21 cellular contexts compared by ENCODE assay signal in the genomic region with DNA sequence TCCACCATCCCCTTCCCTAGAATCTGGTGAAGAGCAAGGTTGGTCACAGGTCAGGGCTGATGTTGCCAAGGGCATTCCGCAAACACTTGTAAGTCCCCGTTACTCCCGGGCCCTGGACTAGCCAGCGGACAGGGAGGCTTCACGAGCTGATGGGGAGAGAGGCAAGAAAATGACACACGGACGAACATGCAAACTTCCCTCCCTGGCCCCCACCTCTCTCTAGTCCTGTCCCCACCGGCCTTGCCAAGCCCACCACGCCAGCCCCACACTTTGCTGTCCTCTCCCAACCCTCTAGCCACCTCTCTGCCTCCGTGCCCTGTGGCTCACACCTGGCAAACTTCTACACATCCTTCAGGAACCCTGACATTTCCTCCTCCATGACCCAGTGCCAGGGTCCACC. TPM values are rescaled to one million over a fixed set of nuclear protein-coding genes. Genes with fewer than 3 reads are reported as not detected.
DNase-seq lines count a peak whose midpoint lies in the region; ATAC-seq and TF ChIP-seq lines count a peak whose summit lies in the region.
"Had no signal": no experiment of that assay in that cellular context is flagged by ENCODE, and none has a peak within 500 bp of the region (broad histone marks: within the 10 kb centered on the region; RNA-seq: fewer than 3 reads in every experiment).

No MANE protein-coding gene starts in this region.

- H3K27ac ChIP-seq in right atrium auricular region = no peak overlapping the region
- H3K27ac ChIP-seq in mesenchymal stem cell (ENCODE audit: low read length, poor library complexity, severe bottlenecking) = no peak overlapping the region
- no peak overlapping the region for H3K27ac ChIP-seq in sigmoid colon
- no peak overlapping the region for H3K27ac ChIP-seq in effector memory CD4-positive, alpha-beta T cell (ENCODE audit: insufficient read depth, low read length, poor library complexity, severe bottlenecking)

- H3K9me3 Mint-ChIP-seq in chondrocyte (ENCODE audit: low read depth) = no peaks in the 10 kb centered on the region
- H3K9me3 Mint-ChIP-seq: CD4-positive, alpha-beta memory T cell; HFFc6 had no signal

- H3K4ac ChIP-seq in mesenchymal stem cell (ENCODE audit: low read depth in 1 of 2, low read length in 2 of 2) = no peak overlapping the region

- TF ChIP-seq CTCF in right atrium auricular region (IDR thresholded peaks at IDR 0.05) = no peak
- no peak for TF ChIP-seq CTCF in chondrocyte (IDR thresholded peaks at IDR 0.05)
- no peak for TF ChIP-seq CTCF in sigmoid colon (IDR thresholded peaks at IDR 0.05)

- H3K4me1 ChIP-seq in right atrium auricular region (peaks cover 0 to 35% of the 10 kb centered on the region in 2 donors), mesenchymal stem cell (ENCODE audit: control insufficient read depth, insufficient read depth, low read depth, low read length) (peaks cover 5% of the 10 kb centered on the region), sigmoid colon (peaks cover 0 to 38% (median 25%) of the 10 kb centered on the region in 4 donors)
- no peaks in the 10 kb centered on the region for H3K4me1 ChIP-seq in effector memory CD4-positive, alpha-beta T cell (ENCODE audit: control insufficient read depth, insufficient read depth, low read length, poor library complexity, severe bottlenecking)

- no peak overlapping the region for H3K4me3 ChIP-seq in right atrium auricular region
- H3K4me3 ChIP-seq in mesenchymal stem cell (ENCODE audit: insufficient read depth in 1 of 2, low read depth in 1 of 2, low read length in 2 of 2) = no peak overlapping the region
- no peak overlapping the region for H3K4me3 ChIP-seq in sigmoid colon
- no peak overlapping the region for H3K4me3 ChIP-seq in effector memory CD4-positive, alpha-beta T cell (ENCODE audit: insufficient read depth, low read depth, low read length, poor library complexity, severe bottlenecking)

- peak overlapping the region; percentile 19 for H4K8ac ChIP-seq in mesenchymal stem cell (ENCODE audit: low read length)

- H3K4me1 Mint-ChIP-seq in chondrocyte (ENCODE audit: low read depth) = no peaks in the 10 kb centered on the region
- H3K4me1 Mint-ChIP-seq: B cell had no signal

- H3K79me1 ChIP-seq in mesenchymal stem cell (replicated peaks; ENCODE audit: low read length, poor library complexity, severe bottlenecking) = no peaks in the 10 kb centered on the region

- H2BK12ac ChIP-seq in mesenchymal stem cell (ENCODE audit: low read length in 2 of 2) = no peak overlapping the region

- intact Hi-C loops in Right ventricle myocardium inferior (cut with DNase I) (no loop called here), sigmoid colon (cut with DNase I) (no loop called here)

- no peak overlapping the region for H3K14ac ChIP-seq in mesenchymal stem cell (ENCODE audit: low read length in 2 of 2)

- H3K36me3 ChIP-seq in right atrium auricular region = no peaks in the 10 kb centered on the region
- H3K36me3 ChIP-seq in mesenchymal stem cell (ENCODE audit: control insufficient read depth in 1 of 2, insufficient read depth in 2 of 2, low read depth in 1 of 2, low read length in 2 of 2) = peaks cover 0 to 18% of the 10 kb centered on the region in 2 experiments
- no peaks in the 10 kb centered on the region for H3K36me3 ChIP-seq in sigmoid colon
- no peaks in the 10 kb centered on the region for H3K36me3 ChIP-seq in effector memory CD4-positive, alpha-beta T cell (ENCODE audit: control insufficient read depth, insufficient read depth, low read length)

- H3K36me3 Mint-ChIP-seq in chondrocyte (ENCODE audit: low read depth) = no peaks in the 10 kb centered on the region

- no peak overlapping the region for H4K91ac ChIP-seq in mesenchymal stem cell (ENCODE audit: low read length)

- TF ChIP-seq POLR2A in sigmoid colon (IDR thresholded peaks at IDR 0.05) = no peak

- H3K23ac ChIP-seq in mesenchymal stem cell (ENCODE audit: low read length in 2 of 2) = no peak overlapping the region

- no peak overlapping the region for H2BK15ac ChIP-seq in mesenchymal stem cell (ENCODE audit: low read depth, poor library complexity, severe bottlenecking)

- TF ChIP-seq EP300 in sigmoid colon (IDR thresholded peaks at IDR 0.05) = no peak

- H2AFZ ChIP-seq in mesenchymal stem cell (ENCODE audit: low read depth, low read length) = no peak overlapping the region

- no peak overlapping the region for H3K18ac ChIP-seq in mesenchymal stem cell (ENCODE audit: low read depth in 1 of 2, low read length in 2 of 2)

- no peak overlapping the region for H2BK5ac ChIP-seq in mesenchymal stem cell (ENCODE audit: low read depth, low read length, poor library complexity, severe bottlenecking)

- H3K27ac Mint-ChIP-seq in chondrocyte (ENCODE audit: unreplicated experiment) = no peak overlapping the region
- H3K27ac Mint-ChIP-seq: B cell; CD4-positive, alpha-beta memory T cell; HFFc6 had no signal

- ATAC-seq in Right ventricle myocardium inferior = no peak
- no peak for ATAC-seq in HG02970 (IDR thresholded peaks at IDR 0.05; ENCODE audit: low FRiP score, unreplicated experiment)

- no peak overlapping the region for H3K4me2 ChIP-seq in mesenchymal stem cell (ENCODE audit: low read length, poor library complexity, severe bottlenecking)

- H3K27me3 ChIP-seq in right atrium auricular region (no peaks in the 10 kb centered on the region), mesenchymal stem cell (ENCODE audit: control insufficient read depth in 1 of 2, insufficient read depth in 1 of 2, low read length in 2 of 2) (peaks cover 0 to 32% of the 10 kb centered on the region in 2 experiments), sigmoid colon (peaks cover 0 to 3% (median 0%) of the 10 kb centered on the region in 3 donors)
- H3K27me3 ChIP-seq in effector memory CD4-positive, alpha-beta T cell (replicated peaks; ENCODE audit: control insufficient read depth, insufficient read depth, low read length, poor library complexity, severe bottlenecking) = no peaks in the 10 kb centered on the region

- H2BK120ac ChIP-seq in mesenchymal stem cell (ENCODE audit: low read depth, low read length) = no peak overlapping the region

- H3K9me3 ChIP-seq in right atrium auricular region (no peaks in the 10 kb centered on the region), mesenchymal stem cell (ENCODE audit: control insufficient read depth, low read length) (no peaks in the 10 kb centered on the region), sigmoid colon (no peaks in the 10 kb centered on the region)
- no peaks in the 10 kb centered on the region for H3K9me3 ChIP-seq in effector memory CD4-positive, alpha-beta T cell (ENCODE audit: control insufficient read depth, low read length)

- H3K9ac ChIP-seq in mesenchymal stem cell (ENCODE audit: low read length) = no peak overlapping the region

- H3K27me3 Mint-ChIP-seq in chondrocyte (ENCODE audit: low read depth) = peaks cover 11% of the 10 kb centered on the region

- H3K4me3 Mint-ChIP-seq in chondrocyte (ENCODE audit: unreplicated experiment) = no peak overlapping the region
- H3K4me3 Mint-ChIP-seq: B cell; CD4-positive, alpha-beta memory T cell; HFFc6 had no signal

- peak; percentile 59 for DNase-seq in Right ventricle myocardium inferior (ENCODE audit: missing footprints)
- DNase-seq in right atrium auricular region (ENCODE audit: low spot score) = no peak
- DNase-seq in chondrocyte (ENCODE audit: low spot score) = peak; percentile 58
- no peak for DNase-seq in mesenchymal stem cell
- peak; percentile 63 for DNase-seq in sigmoid colon
- DNase-seq in effector memory CD4-positive, alpha-beta T cell = no peak
- no peak for DNase-seq in NCI-H526 (lab: John Stamatoyannopoulos, UW)
- DNase-seq: Calu3; CD4-positive, alpha-beta memory T cell; DMS53; EL; HFFc6; KG1; MV-4-11; NCI-H1694 treated with DMSO at 0.1 percent for 48 hours; NCI-H2107; NCI-H510A; NCI-H774; SHP77 had no signal

- no peak overlapping the region for H2AK5ac ChIP-seq in mesenchymal stem cell (ENCODE audit: low read length, severe bottlenecking)

- 86% methylated on average over 10 of the region's 10 CpGs for WGBS in mesenchymal stem cell
- 92 to 94% methylated on average over 10 of the region's 10 CpGs for WGBS in sigmoid colon, 2 donors

RNA-seq across cellular contexts. Expression of a gene that starts 54.8 kb away (rescaled TPM):
- 3.6 TPM for total RNA-seq in Right ventricle myocardium inferior
- 10 to 100 TPM in 1 of 2 donors, 1 to 10 TPM in 1; 7.2 to 13.1 TPM for total RNA-seq in right atrium auricular region
- total RNA-seq in chondrocyte = 3.4 to 4.1 TPM (median 4.0 TPM) in 3 replicates
- polyA plus RNA-seq in mesenchymal stem cell (2013, experiment 1 of 2) = 4.0 TPM
- 3.6 TPM for polyA plus RNA-seq in mesenchymal stem cell (2013, experiment 2 of 2)
- 10 to 100 TPM in 1 of 4 donors, 1 to 10 TPM in 3; 1.8 to 12.7 (median 3.1) TPM for total RNA-seq in sigmoid colon
- 10 to 100 TPM; 14.2 to 23.1 (median 15.0) TPM for polyA plus RNA-seq in sigmoid colon

Comparison
In these comparisons a context has a peak if more than half of its experiments do, and no peak if none do; other contexts are left out.
1. DNase-seq: peak in Right ventricle myocardium inferior (single experiment), chondrocyte (single experiment) and sigmoid colon (single experiment); none in right atrium auricular region (single experiment), mesenchymal stem cell (single experiment), effector memory CD4-positive, alpha-beta T cell (0 of 3) and NCI-H526 (0 of 2).